17 cellular contexts compared by ENCODE assay signal in genomic region chr1:116710326-116711060, GRCh38. TPM values are rescaled to one million over a fixed set of nuclear protein-coding genes. Genes with fewer than 3 reads are reported as not detected.
DNase-seq lines count a peak whose midpoint lies in the region; ATAC-seq and TF ChIP-seq lines count a peak whose summit lies in the region.
"Had no signal": no experiment of that assay in that cellular context is flagged by ENCODE, and none has a peak within 500 bp of the region (broad histone marks: within the 10 kb centered on the region; RNA-seq: fewer than 3 reads in every experiment).

No MANE protein-coding gene starts in this region.

- CTCF ChIA-PET in Calu3 (lab: Charles Lee) = interaction anchor here (0.6 to 1.2 kb wide), 2 partner anchors 136 to 143 kb away, joined by 3 read pairs; no protein-coding TSS in a partner anchor

- H3K27ac ChIP-seq in right atrium auricular region = no peak overlapping the region
- H3K27ac ChIP-seq in VCaP = peak overlapping the region; percentile 42
- peak overlapping the region in 1 of 2 donors; percentile 23 for H3K27ac ChIP-seq in left lung
- H3K27ac ChIP-seq: coronary artery, tibial nerve had no signal

- H3K9me3 ChIP-seq in right atrium auricular region = no peaks in the 10 kb centered on the region
- no peaks in the 10 kb centered on the region for H3K9me3 ChIP-seq in left lung
- H3K9me3 ChIP-seq: tibial nerve had no signal

- H3K36me3 ChIP-seq in right atrium auricular region = no peaks in the 10 kb centered on the region
- H3K36me3 ChIP-seq in left lung = no peaks in the 10 kb centered on the region
- H3K36me3 ChIP-seq: tibial nerve had no signal

- no peaks in the 10 kb centered on the region for H3K36me3 Mint-ChIP-seq in Calu3 (ENCODE audit: insufficient read depth, unreplicated experiment)
- H3K36me3 Mint-ChIP-seq in HFFc6 (ENCODE audit: low read depth) = no peaks in the 10 kb centered on the region

- H3K4me3 Mint-ChIP-seq in Calu3 (ENCODE audit: low read depth, unreplicated experiment) (no peak overlapping the region), HFFc6 (no peak overlapping the region)
- H3K4me3 Mint-ChIP-seq: nephron progenitor cell had no signal

- TF ChIP-seq CTCF in right atrium auricular region (IDR thresholded peaks at IDR 0.05) (no peak), VCaP (conservative IDR thresholded peaks at IDR 0.05) (no peak), left lung (IDR thresholded peaks at IDR 0.05) (no peak), Calu3 (IDR thresholded peaks at IDR 0.05; ENCODE audit: unreplicated experiment) (no peak), HFFc6 (IDR thresholded peaks at IDR 0.05) (no peak), GM20000 (IDR thresholded peaks at IDR 0.05; ENCODE audit: extremely low read depth, missing control alignments) (no peak)

- intact Hi-C loops in left ventricle myocardium superior (cut with micrococcal nuclease) = no loop called here
- intact Hi-C loops in left lung (cut with DNase I) = no loop called here
- intact Hi-C loops in Calu3 (cut with micrococcal nuclease; ENCODE audit: unreplicated experiment) = no loop called here

- BruUV-seq in Calu3 (replicated peaks; lab: Mats Ljungman, UMichigan) = no TSS peak

- H3K4me3 ChIP-seq in right atrium auricular region (no peak overlapping the region), left lung (no peak overlapping the region)
- H3K4me3 ChIP-seq: coronary artery, skin epidermis, tibial nerve had no signal

- ATAC-seq in left ventricle myocardium superior = peak; percentile 47
- ATAC-seq in left lung = peak; percentile 89
- ATAC-seq: HepG2, Panc1 had no signal

- H3K4me1 Mint-ChIP-seq in Calu3 (ENCODE audit: low read depth, unreplicated experiment) (peaks cover 13% of the 10 kb centered on the region), HFFc6 (ENCODE audit: low read depth) (no peaks in the 10 kb centered on the region)

- H3K27me3 Mint-ChIP-seq in Calu3 (ENCODE audit: unreplicated experiment) (peaks cover 15% of the 10 kb centered on the region), HFFc6 (ENCODE audit: insufficient read depth) (peaks cover 9% of the 10 kb centered on the region)

- H3K4me1 ChIP-seq in right atrium auricular region (no peaks in the 10 kb centered on the region), left lung (peaks cover 0 to 15% of the 10 kb centered on the region in 2 donors)
- H3K4me1 ChIP-seq: tibial nerve had no signal

- no peak overlapping the region for H3K27ac Mint-ChIP-seq in Calu3 (ENCODE audit: unreplicated experiment)
- H3K27ac Mint-ChIP-seq in HFFc6 = no peak overlapping the region

- H3K27me3 ChIP-seq in right atrium auricular region = no peaks in the 10 kb centered on the region
- H3K27me3 ChIP-seq in left lung = no peaks in the 10 kb centered on the region
- H3K27me3 ChIP-seq: tibial nerve had no signal

- no peaks in the 10 kb centered on the region for H3K9me3 Mint-ChIP-seq in Calu3 (ENCODE audit: low read depth, unreplicated experiment)
- no peaks in the 10 kb centered on the region for H3K9me3 Mint-ChIP-seq in HFFc6

- no peak for DNase-seq in left ventricle myocardium superior
- DNase-seq in right atrium auricular region (ENCODE audit: low spot score) = no peak
- no peak for DNase-seq in left lung
- DNase-seq in COR-L47 (lab: John Stamatoyannopoulos, UW) = no peak
- DNase-seq in Calu3 = no peak
- DNase-seq in HFFc6 = no peak
- no peak for DNase-seq in GM20000 (ENCODE audit: low spot score)
- DNase-seq: foreskin melanocyte, kidney had no signal

RNA-seq across cellular contexts. Expression of gene IGSF3, which starts 43.0 kb away (rescaled TPM):
- total RNA-seq in left ventricle myocardium superior = 11.7 TPM
- total RNA-seq in right atrium auricular region = 10 to 100 TPM; 14.9 to 17.6 TPM
- 10 to 100 TPM; 12.6 to 21.6 TPM for total RNA-seq in left lung
- 13.2 and 15.3 TPM in 2 replicates for total RNA-seq in Calu3 (2022)
- total RNA-seq in HFFc6 (2021; fragmentation: NEBNext Ultra II Directional; extraction: Animal tissue kit (Norgen Biotek cat#: 25700)) = not detected

RNA-seq across cellular contexts. Expression of gene CD2, which starts 43.7 kb away (rescaled TPM):
- total RNA-seq in left ventricle myocardium superior = 1.7 TPM
- total RNA-seq in right atrium auricular region = 1 to 10 TPM in 1 of 2 donors, under 1 TPM in 1; 0.26 to 1.6 TPM
- total RNA-seq in left lung = 10 to 100 TPM in 1 of 2 donors, 1 to 10 TPM in 1; 4.6 to 12.4 TPM
- not detected in 2 replicates for total RNA-seq in Calu3 (2022)
- total RNA-seq in HFFc6 (2021; fragmentation: NEBNext Ultra II Directional; extraction: Animal tissue kit (Norgen Biotek cat#: 25700)) = not detected
- total RNA-seq: Daoy, HepG2 had no signal
